Comparison of ENCODE assay signal across 15 cellular contexts in genomic region chr5:68478306-68479091, GRCh38.
DNase-seq lines count a peak whose midpoint lies in the region; ATAC-seq and TF ChIP-seq lines count a peak whose summit lies in the region.
"Had no signal": no experiment of that assay in that cellular context is flagged by ENCODE, and none has a peak within 500 bp of the region (broad histone marks: within the 10 kb centered on the region; RNA-seq: fewer than 3 reads in every experiment).

No MANE protein-coding gene starts in this region.

- H3K27me3 ChIP-seq in thoracic aorta (replicated peaks; ENCODE audit: insufficient read depth), result no peaks in the 10 kb centered on the region
- H3K27me3 ChIP-seq: tibial nerve had no signal

- TF ChIP-seq CTCF in cardiac fibroblast (IDR thresholded peaks at IDR 0.05; ENCODE audit: low read depth, low read length), result no peak
- no peak for TF ChIP-seq CTCF in thoracic aorta (IDR thresholded peaks at IDR 0.05)

- H3K27ac ChIP-seq in thoracic aorta, result peak overlapping the region; percentile 15 to 38
- H3K27ac ChIP-seq: epithelial cell of prostate had no signal

- no peaks in the 10 kb centered on the region for H3K36me3 ChIP-seq in thoracic aorta
- H3K36me3 ChIP-seq: tibial nerve had no signal

- H3K9me3 ChIP-seq in thoracic aorta, result no peaks in the 10 kb centered on the region
- H3K9me3 ChIP-seq: tibial nerve had no signal

- H3K4me3 ChIP-seq in cardiac fibroblast (replicated peaks in 1 of 2; ENCODE audit: low read depth in 2 of 2, low read length in 2 of 2) (no peak overlapping the region), thoracic aorta (no peak overlapping the region)
- H3K4me3 ChIP-seq: tibial nerve had no signal

- ATAC-seq in thoracic aorta (ENCODE audit: insufficient number of reproducible peaks, low FRiP score, low read depth), result no peak
- ATAC-seq: activated T-helper 17 cell treated with anti-CD3 and anti-CD28 coated beads, Interleukin-2, amount 50 U/mL, for 72 hours had no signal

- DNase-seq in NCI-H2171 treated with DMSO at 0.1 percent for 48 hours (lab: John Stamatoyannopoulos, UW) (peak; percentile 61), NCI-H2171 (lab: John Stamatoyannopoulos, UW) (no peak), cardiac fibroblast (ENCODE audit: low read depth in 2 of 2) (peak; percentile 38 to 47), left kidney (ENCODE audit: low read depth, low spot score) (peak; percentile 50), thoracic aorta (ENCODE audit: low spot score) (no peak), iPS-NIHi7 (ENCODE audit: extremely low spot score) (no peak), C1 segment of cervical spinal cord (lab: John Stamatoyannopoulos, UW) (no peak), NCI-H2107 (lab: John Stamatoyannopoulos, UW) (no peak)
- DNase-seq: activated CD4-positive, alpha-beta T cell treated with anti-CD3 and anti-CD28 coated beads, Interleukin-2, amount 50 U/mL, for 4 hours; DMS79 treated with DMSO at 0.1 percent for 48 hours; naive B cell; NCI-H345 had no signal

- peaks cover 8 to 30% of the 10 kb centered on the region in 2 donors for H3K4me1 ChIP-seq in thoracic aorta (ENCODE audit: control insufficient read depth in 1 of 2, low read depth in 2 of 2)

Comparison
In these comparisons a context has a peak if more than half of its experiments do, and no peak if none do; other contexts are left out.
1. DNase-seq: peak in NCI-H2171 treated with DMSO at 0.1 percent for 48 hours (single experiment), cardiac fibroblast (2 of 2) and left kidney (single experiment); none in NCI-H2171 (single experiment), thoracic aorta (single experiment), iPS-NIHi7 (single experiment), C1 segment of cervical spinal cord (0 of 14) and NCI-H2107 (single experiment).